Comparison of ENCODE assay signal across 1 cellular context in the genomic region with DNA sequence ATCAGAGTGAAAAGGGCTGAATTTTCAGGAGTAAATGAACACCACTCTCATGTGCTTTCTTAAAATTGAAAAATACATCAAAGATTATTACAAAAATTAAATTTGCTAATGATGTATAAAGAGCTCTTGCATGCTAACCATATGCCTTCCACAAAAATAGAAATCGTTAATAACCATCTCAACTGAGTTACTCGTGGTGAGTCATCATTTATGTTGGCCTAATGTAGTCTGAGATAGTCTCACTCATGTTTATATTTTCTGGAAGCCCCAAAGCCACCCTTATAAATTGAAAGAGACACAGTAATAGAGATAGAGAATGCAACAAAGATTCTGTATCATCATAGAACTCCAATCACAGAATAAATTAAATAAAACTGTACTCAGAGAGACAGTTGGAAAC.
A peak's percentile ranks its signal among the peaks of the same experiment; 100 is the strongest.
TF ChIP-seq lines count a peak whose summit lies in the region.

No MANE protein-coding gene starts in this region.

TF ChIP-seq in SK-N-SH, 30 proteins besides CTCF, POLR2A, EP300 and RAD21 (continued from another document):
- TF ChIP-seq ELF1 (IDR thresholded peaks at IDR 0.05), result no peak
- TF ChIP-seq GABPA (IDR thresholded peaks at IDR 0.05; ENCODE audit: low read depth), result no peak
- peak; percentile 38 for TF ChIP-seq JUND (IDR thresholded peaks at IDR 0.05)
- peak; percentile 16 for TF ChIP-seq CHD2 (IDR thresholded peaks at IDR 0.05; ENCODE audit: low read length, partially characterized antibody)
